9 cellular contexts compared by ENCODE assay signal in genomic region chr2:241804326-241805276, GRCh38. TPM values are rescaled to one million over a fixed set of nuclear protein-coding genes. Genes with fewer than 3 reads are reported as not detected.
DNase-seq lines count a peak whose midpoint lies in the region; ATAC-seq lines count a peak whose summit lies in the region.
"Had no signal": no experiment of that assay in that cellular context is flagged by ENCODE, and none has a peak within 500 bp of the region (broad histone marks: within the 10 kb centered on the region; RNA-seq: fewer than 3 reads in every experiment).

No MANE protein-coding gene starts in this region.

- no peak for ATAC-seq in HG02885 (IDR thresholded peaks at IDR 0.05; ENCODE audit: poor library complexity, unreplicated experiment)

- in situ Hi-C loops in ACHN (cut with HindIII; ENCODE audit: low pct_ligation_motif_present, low pct_unique_long_range_greater_than_20kb, low sequenced_read_pairs): no loop called here

- peaks cover 9% of the 10 kb centered on the region for H3K4me1 Mint-ChIP-seq in activated T-helper 2 cell treated with anti-CD3 and anti-CD28 coated beads, Interferon-gamma antibody, Interleukin-2, Interleukin-4, amounts not matched to agents 10 μg/mL and 5 μg/mL and 100 μg/mL, durations not matched to agents 14 hours and 24 hours and 36 hours (ENCODE audit: low read depth)

- peak; percentile 4 for DNase-seq in GF-D8 (lab: John Stamatoyannopoulos, UW)
- DNase-seq in Jurkat, Clone E6-1 (ENCODE audit: low read depth, low spot score): no peak
- no peak for DNase-seq in activated T-helper 2 cell treated with anti-CD3 and anti-CD28 coated beads, Interferon-gamma antibody, Interleukin-2, Interleukin-4, amounts not matched to agents 10 μg/mL and 5 μg/mL and 100 μg/mL, durations not matched to agents 14 hours and 24 hours and 36 hours (ENCODE audit: low spot score)
- DNase-seq in iPS-NIHi11 (ENCODE audit: low spot score): peak; percentile 26
- no peak for DNase-seq in substantia nigra (lab: John Stamatoyannopoulos, UW)
- DNase-seq in ACHN: no peak
- no peak for DNase-seq in NCI-H1436 (lab: John Stamatoyannopoulos, UW)

- H3K27ac Mint-ChIP-seq in activated T-helper 2 cell treated with anti-CD3 and anti-CD28 coated beads, Interferon-gamma antibody, Interleukin-2, Interleukin-4, amounts not matched to agents 10 μg/mL and 5 μg/mL and 100 μg/mL, durations not matched to agents 14 hours and 24 hours and 36 hours: no peak overlapping the region

- peak overlapping the region; percentile 58 for H3K4me3 Mint-ChIP-seq in activated T-helper 2 cell treated with anti-CD3 and anti-CD28 coated beads, Interferon-gamma antibody, Interleukin-2, Interleukin-4, amounts not matched to agents 10 μg/mL and 5 μg/mL and 100 μg/mL, durations not matched to agents 14 hours and 24 hours and 36 hours (ENCODE audit: low read depth)

- no peaks in the 10 kb centered on the region for H3K36me3 Mint-ChIP-seq in activated T-helper 2 cell treated with anti-CD3 and anti-CD28 coated beads, Interferon-gamma antibody, Interleukin-2, Interleukin-4, amounts not matched to agents 10 μg/mL and 5 μg/mL and 100 μg/mL, durations not matched to agents 14 hours and 24 hours and 36 hours (ENCODE audit: low read depth)

- H3K27me3 Mint-ChIP-seq in activated T-helper 2 cell treated with anti-CD3 and anti-CD28 coated beads, Interferon-gamma antibody, Interleukin-2, Interleukin-4, amounts not matched to agents 10 μg/mL and 5 μg/mL and 100 μg/mL, durations not matched to agents 14 hours and 24 hours and 36 hours (ENCODE audit: low read depth): peaks cover 2% of the 10 kb centered on the region

- H3K27ac ChIP-seq in substantia nigra (ENCODE audit: low read depth, low read length, poor library complexity, severe bottlenecking): peak overlapping the region; percentile 9
- H3K27ac ChIP-seq: SJSA1 had no signal

- no peaks in the 10 kb centered on the region for H3K9me3 Mint-ChIP-seq in activated T-helper 2 cell treated with anti-CD3 and anti-CD28 coated beads, Interferon-gamma antibody, Interleukin-2, Interleukin-4, amounts not matched to agents 10 μg/mL and 5 μg/mL and 100 μg/mL, durations not matched to agents 14 hours and 24 hours and 36 hours

- intact Hi-C loops in activated T-helper 2 cell treated with anti-CD3 and anti-CD28 coated beads, Interferon-gamma antibody, Interleukin-2, Interleukin-4, amounts not matched to agents 10 μg/mL and 5 μg/mL and 100 μg/mL, durations not matched to agents 14 hours and 24 hours and 36 hours (cut with micrococcal nuclease): loop anchor here (5.0 kb wide), 1 partner anchor 38 kb away; no protein-coding TSS in a partner anchor

- peak overlapping the region; percentile 41 for H3K4me3 ChIP-seq in Jurkat, Clone E6-1 (ENCODE audit: low read length)

RNA-seq across cellular contexts. Expression of gene NEU4, which starts 4.4 kb away (rescaled TPM):
- polyA plus RNA-seq in Jurkat, Clone E6-1 (2012; ENCODE audit: insufficient read depth, insufficient read length): not detected
- total RNA-seq in activated T-helper 2 cell treated with anti-CD3 and anti-CD28 coated beads, Interferon-gamma antibody, Interleukin-2, Interleukin-4, amounts not matched to agents 10 μg/mL and 5 μg/mL and 100 μg/mL, durations not matched to agents 14 hours and 24 hours and 36 hours: 3.2 and 3.9 TPM in 2 replicates
- total RNA-seq: SJSA1 had no signal

RNA-seq across cellular contexts. Expression of gene GAL3ST2, which starts 28.0 kb away (rescaled TPM):
- not detected for polyA plus RNA-seq in Jurkat, Clone E6-1 (2012; ENCODE audit: insufficient read depth, insufficient read length)
- total RNA-seq in activated T-helper 2 cell treated with anti-CD3 and anti-CD28 coated beads, Interferon-gamma antibody, Interleukin-2, Interleukin-4, amounts not matched to agents 10 μg/mL and 5 μg/mL and 100 μg/mL, durations not matched to agents 14 hours and 24 hours and 36 hours: 1.3 and 1.9 TPM in 2 replicates
- total RNA-seq: SJSA1 had no signal

RNA-seq across cellular contexts. Expression of gene PDCD1, which starts 54.1 kb away (rescaled TPM):
- 3.5 TPM for polyA plus RNA-seq in Jurkat, Clone E6-1 (2012; ENCODE audit: insufficient read depth, insufficient read length)
- total RNA-seq in activated T-helper 2 cell treated with anti-CD3 and anti-CD28 coated beads, Interferon-gamma antibody, Interleukin-2, Interleukin-4, amounts not matched to agents 10 μg/mL and 5 μg/mL and 100 μg/mL, durations not matched to agents 14 hours and 24 hours and 36 hours: 42.0 and 44.7 TPM in 2 replicates
- total RNA-seq: SJSA1 had no signal

Comparison
In these comparisons a context has a peak if more than half of its experiments do, and no peak if none do; other contexts are left out.
1. DNase-seq: peak in GF-D8 (single experiment) and iPS-NIHi11 (single experiment); none in Jurkat, Clone E6-1 (single experiment), activated T-helper 2 cell treated with anti-CD3 and anti-CD28 coated beads, Interferon-gamma antibody, Interleukin-2, Interleukin-4, amounts not matched to agents 10 μg/mL and 5 μg/mL and 100 μg/mL, durations not matched to agents 14 hours and 24 hours and 36 hours (single experiment), substantia nigra (0 of 49), ACHN (single experiment) and NCI-H1436 (single experiment).